Comparison of ENCODE assay signal across 13 cellular contexts in the genomic region with DNA sequence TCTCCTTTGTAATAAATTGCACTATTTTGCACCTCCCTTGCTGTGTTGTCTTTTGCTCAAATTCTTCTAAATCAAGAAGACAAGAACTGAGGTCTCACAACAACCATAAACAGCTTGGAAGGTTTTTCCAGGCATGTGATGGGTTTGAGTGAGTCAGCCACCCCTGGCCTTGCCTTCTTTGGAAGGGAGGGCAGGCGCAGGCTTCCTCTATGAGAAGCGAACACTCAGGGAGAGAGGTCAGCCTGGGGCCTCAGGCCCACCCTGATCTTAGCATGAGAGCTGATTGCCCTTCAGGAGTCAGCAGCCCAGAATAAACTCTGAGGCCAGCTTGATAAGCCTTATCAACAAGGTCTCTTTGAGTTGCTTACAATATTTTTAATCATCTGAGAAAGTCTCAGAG. TPM values are rescaled to one million over a fixed set of nuclear protein-coding genes. Genes with fewer than 3 reads are reported as not detected.
DNase-seq lines count a peak whose midpoint lies in the region; ATAC-seq and TF ChIP-seq lines count a peak whose summit lies in the region.
"Had no signal": no experiment of that assay in that cellular context is flagged by ENCODE, and none has a peak within 500 bp of the region (broad histone marks: within the 10 kb centered on the region; RNA-seq: fewer than 3 reads in every experiment).

No MANE protein-coding gene starts in this region.

- TF ChIP-seq CTCF in fibroblast of lung (conservative IDR thresholded peaks at IDR 0.05 in 1 of 2, IDR thresholded peaks at IDR 0.05 in 1 of 2; ENCODE audit: low read depth in 1 of 2, low read length in 2 of 2): no peak
- no peak for TF ChIP-seq CTCF in mucosa of descending colon (IDR thresholded peaks at IDR 0.05)
- TF ChIP-seq CTCF in transverse colon (IDR thresholded peaks at IDR 0.05): no peak
- TF ChIP-seq CTCF in progenitor cell of endocrine pancreas (IDR thresholded peaks at IDR 0.05; ENCODE audit: unreplicated experiment): no peak

- no peak for TF ChIP-seq POLR2A in transverse colon (IDR thresholded peaks at IDR 0.05)

- no peaks in the 10 kb centered on the region for H3K9me3 ChIP-seq in fibroblast of lung (ENCODE audit: control insufficient read depth, insufficient read depth, low read depth, low read length)
- H3K9me3 ChIP-seq in mucosa of descending colon: no peaks in the 10 kb centered on the region
- H3K9me3 ChIP-seq in transverse colon: no peaks in the 10 kb centered on the region

- H4K20me1 ChIP-seq in fibroblast of lung (ENCODE audit: control insufficient read depth, extremely low read depth, insufficient read depth, low read length): no peaks in the 10 kb centered on the region

- peak; percentile 42 for ATAC-seq in mucosa of descending colon
- no peak for ATAC-seq in GM18867 (IDR thresholded peaks at IDR 0.05; ENCODE audit: unreplicated experiment)

- H3K36me3 ChIP-seq in fibroblast of lung (ENCODE audit: control insufficient read depth, insufficient read depth, low read length) (no peaks in the 10 kb centered on the region), mucosa of descending colon (ENCODE audit: low read depth) (no peaks in the 10 kb centered on the region), transverse colon (no peaks in the 10 kb centered on the region)

- H3K27me3 ChIP-seq in fibroblast of lung (ENCODE audit: control insufficient read depth, insufficient read depth, low read length) (no peaks in the 10 kb centered on the region), transverse colon (no peaks in the 10 kb centered on the region)

- H3K4me3 Mint-ChIP-seq in progenitor cell of endocrine pancreas (ENCODE audit: low read depth): no peak overlapping the region
- H3K4me3 Mint-ChIP-seq: activated B cell treated with CpG ODN at 0.5 μM for 24 hours had no signal

- no peaks in the 10 kb centered on the region for H3K36me3 Mint-ChIP-seq in progenitor cell of endocrine pancreas (ENCODE audit: insufficient read depth)

- peaks cover 22% of the 10 kb centered on the region for H3K4me1 ChIP-seq in fibroblast of lung (ENCODE audit: control insufficient read depth, extremely low read depth, insufficient read depth, low read length)
- no peaks in the 10 kb centered on the region for H3K4me1 ChIP-seq in mucosa of descending colon (ENCODE audit: low read depth)
- H3K4me1 ChIP-seq in transverse colon: peaks cover 0 to 25% (median 9%) of the 10 kb centered on the region in 4 donors

- H3K4me2 ChIP-seq in fibroblast of lung (ENCODE audit: extremely low read depth, insufficient read depth, low read length): no peak overlapping the region

- H2AFZ ChIP-seq in fibroblast of lung (ENCODE audit: low read length): no peak overlapping the region

- peaks cover under 1% of the 10 kb centered on the region for H3K9me3 Mint-ChIP-seq in progenitor cell of endocrine pancreas (ENCODE audit: low read depth)
- H3K9me3 Mint-ChIP-seq: activated B cell treated with CpG ODN at 0.5 μM for 24 hours had no signal

- H3K27me3 Mint-ChIP-seq in progenitor cell of endocrine pancreas: no peaks in the 10 kb centered on the region

- intact Hi-C loops in mucosa of descending colon (cut with DNase I, micrococcal nuclease) (no loop called here), transverse colon (cut with DNase I; ENCODE audit: low total_unique reads) (no loop called here)

- peaks cover 15% of the 10 kb centered on the region for H3K4me1 Mint-ChIP-seq in progenitor cell of endocrine pancreas (ENCODE audit: low read depth)
- H3K4me1 Mint-ChIP-seq: activated B cell treated with CpG ODN at 0.5 μM for 24 hours had no signal

- H3K4me3 ChIP-seq in fibroblast of lung (replicated peaks in 1 of 4; ENCODE audit: control extremely low read depth in 1 of 4, insufficient read depth in 1 of 4, low read depth in 3 of 4, low read length in 4 of 4) (no peak overlapping the region), mucosa of descending colon (no peak overlapping the region), transverse colon (no peak overlapping the region)

- TF ChIP-seq EP300 in transverse colon (IDR thresholded peaks at IDR 0.05; ENCODE audit: low read depth): no peak

- in situ Hi-C loops in transverse colon (cut with MboI; ENCODE audit: low pct_ligation_motif_present in 1 of 4, low pct_unique_long_range_greater_than_20kb in 1 of 4, low sequenced_read_pairs in 3 of 4): loop anchor here in 2 of 4 donors (25.0 kb wide), 2 partner anchors 936 to 1336 kb away; no protein-coding TSS in a partner anchor

- 48 to 100% methylated on average over 1 to 2 of the region's 2 CpGs for WGBS in transverse colon (ENCODE audit: low coverage in 1 of 2), 2 donors

- no peaks in the 10 kb centered on the region for H3K79me2 ChIP-seq in fibroblast of lung (ENCODE audit: control insufficient read depth, insufficient read depth, low read length)

- no peak overlapping the region for H3K27ac Mint-ChIP-seq in progenitor cell of endocrine pancreas
- H3K27ac Mint-ChIP-seq: activated B cell treated with CpG ODN at 0.5 μM for 24 hours had no signal

- H3K27ac ChIP-seq in fibroblast of lung (ENCODE audit: insufficient read depth, low read length) (no peak overlapping the region), transverse colon (peak overlapping the region; percentile 34 to 76 (median 64))

- no peak overlapping the region for H3K9ac ChIP-seq in fibroblast of lung (ENCODE audit: insufficient read depth, low read length)

- DNase-seq in NCI-H226 (peak; percentile 94), fibroblast of lung (ENCODE audit: low read depth in 2 of 2) (peak; percentile 77 to 79), mucosa of descending colon (no peak), transverse colon (no peak), SKM-1 (lab: John Stamatoyannopoulos, UW; ENCODE audit: unreplicated experiment) (no peak), DMS53 (lab: John Stamatoyannopoulos, UW) (no peak), progenitor cell of endocrine pancreas (ENCODE audit: low spot score, unreplicated experiment) (no peak)
- DNase-seq: activated B cell treated with CpG ODN at 0.5 μM for 24 hours; dermis blood vessel endothelial cell; DMS 273 treated with DMSO at 0.1 percent for 48 hours; NCI-H2171; stimulated activated CD4-positive, alpha-beta T cell treated with anti-CD3 and anti-CD28 coated beads, Interleukin-4, amount 100 ng/mL, for 24 hours had no signal

RNA-seq across cellular contexts. Expression of gene S1PR3, which starts 31.6 kb away (rescaled TPM):
- total RNA-seq in fibroblast of lung: 20.5 and 23.1 TPM in 2 replicates
- polyA plus RNA-seq in fibroblast of lung: 23.8 and 29.9 TPM in 2 replicates
- 23.6 and 28.4 TPM in 2 replicates for polyA plus RNA-seq in fibroblast of lung (2012)
- polyA minus RNA-seq in fibroblast of lung (ENCODE audit: low replicate concordance): 52.9 and 75.1 TPM in 2 replicates
- total RNA-seq in mucosa of descending colon: 10 to 100 TPM in 1 of 3 donors, 1 to 10 TPM in 1, under 1 TPM in 1; 0.87 to 12.2 (median 3.0) TPM
- 10 to 100 TPM in 2 of 4 donors, 1 to 10 TPM in 2; 2.0 to 13.5 (median 8.3) TPM for total RNA-seq in transverse colon
- total RNA-seq in progenitor cell of endocrine pancreas: 1.6 and 1.7 TPM in 2 replicates
- total RNA-seq: activated B cell treated with CpG ODN at 0.5 μM for 24 hours had no signal

Comparison
In these comparisons a context has a peak if more than half of its experiments do, and no peak if none do; other contexts are left out.
1. DNase-seq: peak in NCI-H226 (single experiment) and fibroblast of lung (2 of 2); none in mucosa of descending colon (0 of 3), transverse colon (single experiment), SKM-1 (single experiment), DMS53 (single experiment) and progenitor cell of endocrine pancreas (single experiment).